ENCODE assay signal across 29 cellular contexts in genomic region chr13:39536906-39537305, GRCh38.
DNase-seq lines count a peak whose midpoint lies in the region; ATAC-seq and TF ChIP-seq lines count a peak whose summit lies in the region.
"Had no signal": no experiment of that assay in that cellular context is flagged by ENCODE, and none has a peak within 500 bp of the region (broad histone marks: within the 10 kb centered on the region; RNA-seq: fewer than 3 reads in every experiment).

No MANE protein-coding gene starts in this region.

- H2AK5ac ChIP-seq in trophoblast cell (ENCODE audit: low read length) = no peak overlapping the region

- no peak overlapping the region for H3K18ac ChIP-seq in trophoblast cell (ENCODE audit: low read length)

- POLR2A ChIA-PET in HEK293T (lab: Yijun Ruan, JAX) = no interaction called here
- POLR2A ChIA-PET in PC-9 (lab: Charles Lee; ENCODE audit: unreplicated experiment) = interaction anchor here (0.6 kb wide), 1 partner anchor 29 kb away, joined by 4 read pairs; no protein-coding TSS in a partner anchor

- no peak overlapping the region for H3K23ac ChIP-seq in trophoblast cell (ENCODE audit: low read length)

- no peak overlapping the region for H4K91ac ChIP-seq in trophoblast cell (ENCODE audit: low read depth, low read length)

- DNase-seq in HEK293T (ENCODE audit: extremely low spot score) (no peak), PC-9 (peak in 1 of 2 experiments; percentile 35), fibroblast of mammary gland (ENCODE audit: low read depth) (peak; percentile 84), trophoblast cell (peak; percentile 81 to 83), NCI-H1105 treated with DMSO at 0.1 percent for 48 hours (lab: John Stamatoyannopoulos, UW) (no peak), stomach (no peak)
- DNase-seq: activated CD4-positive, alpha-beta T cell treated with anti-CD3 and anti-CD28 coated beads for 36 hours; activated CD8-positive, alpha-beta T cell treated with anti-CD3 and anti-CD28 coated beads, Interleukin-2, amount 10 ng/mL, durations not matched to agents 7 days and 5 days; amniotic stem cell; DMS53; effector memory CD4-positive, alpha-beta T cell; foreskin fibroblast; GDM1; head of caudate nucleus; kidney; lower lobe of right lung; mucosa of descending colon; natural killer cell; NCI-H187; NCI-H526 treated with DMSO at 0.1 percent for 48 hours; stimulated activated naive B cell treated with anti-CD40 and anti-IgM and Interleukin-4, amounts not matched to agents 10 μg/mL and 1 μg/mL and 100 μg/mL, for 72 hours; T-helper 9 cell; upper lobe of right lung had no signal

- H3K9ac ChIP-seq in trophoblast cell (ENCODE audit: low read length) = no peak overlapping the region
- H3K9ac ChIP-seq: BLaER1 treated with 17β-estradiol and CSF1 and Interleukin-3, amounts not matched to agents 10 nM and 100 nM had no signal

- no peak overlapping the region for H3K27ac ChIP-seq in PC-9
- H3K27ac ChIP-seq in trophoblast cell (ENCODE audit: low read depth, low read length) = peak overlapping the region; percentile 31
- H3K27ac ChIP-seq in stomach = no peak overlapping the region
- H3K27ac ChIP-seq: BLaER1 treated with 17β-estradiol and CSF1 and Interleukin-3, amounts not matched to agents 10 nM and 100 nM; lower lobe of right lung; SJSA1; skin epidermis; upper lobe of right lung had no signal

- no peak overlapping the region for H3K4me3 ChIP-seq in PC-9
- H3K4me3 ChIP-seq in fibroblast of mammary gland (ENCODE audit: control insufficient read depth, low read depth, low read length) = no peak overlapping the region
- H3K4me3 ChIP-seq in trophoblast cell (ENCODE audit: low read depth, low read length) = no peak overlapping the region
- no peak overlapping the region for H3K4me3 ChIP-seq in stomach
- H3K4me3 ChIP-seq: BLaER1 treated with 17β-estradiol and CSF1 and Interleukin-3, amounts not matched to agents 10 nM and 100 nM; lower lobe of right lung; mucosa of descending colon; SJSA1; skin epidermis; upper lobe of right lung had no signal

- no peaks in the 10 kb centered on the region for H3F3A ChIP-seq in PC-9 (ENCODE audit: insufficient read depth, low read depth)

- H3K36me3 ChIP-seq in PC-9 (ENCODE audit: low read depth) = no peaks in the 10 kb centered on the region
- H3K36me3 ChIP-seq in trophoblast cell (ENCODE audit: control insufficient read depth in 1 of 2, insufficient read depth in 2 of 2, low read length in 2 of 2) = no peaks in the 10 kb centered on the region
- no peaks in the 10 kb centered on the region for H3K36me3 ChIP-seq in stomach
- H3K36me3 ChIP-seq: BLaER1 treated with 17β-estradiol and CSF1 and Interleukin-3, amounts not matched to agents 10 nM and 100 nM; lower lobe of right lung; SJSA1; upper lobe of right lung had no signal

- no peak overlapping the region for H2BK120ac ChIP-seq in trophoblast cell (ENCODE audit: insufficient read depth, low read length, poor library complexity)

- CTCF ChIA-PET in HEK293T (lab: Yijun Ruan, JAX) = no interaction called here
- CTCF ChIA-PET in PC-9 (lab: Charles Lee) = interaction anchor here (0.6 kb wide), 1 partner anchor 119 kb away, joined by 3 read pairs; no protein-coding TSS in a partner anchor

- no peak overlapping the region for H3K4me2 ChIP-seq in PC-9
- no peak overlapping the region for H3K4me2 ChIP-seq in trophoblast cell (ENCODE audit: low read length)
- H3K4me2 ChIP-seq: BLaER1 treated with 17β-estradiol and CSF1 and Interleukin-3, amounts not matched to agents 10 nM and 100 nM had no signal

- WGBS in trophoblast cell (ENCODE audit: extremely low coverage, insufficient coverage, insufficient read length) = no CpG with 5 or more reads among the region's 7 CpGs
- WGBS in stomach, 5 donors = 70 to 83% (median 79%) methylated on average over 7 of the region's 7 CpGs

- no peak overlapping the region for H4K12ac ChIP-seq in trophoblast cell (ENCODE audit: low read depth, low read length)

- H2BK5ac ChIP-seq in trophoblast cell (ENCODE audit: low read depth, low read length, poor library complexity) = no peak overlapping the region

- no TSS peak for BruUV-seq in PC-9 (replicated peaks; lab: Mats Ljungman, UMichigan)

- no peaks in the 10 kb centered on the region for H3K9me2 ChIP-seq in PC-9 (ENCODE audit: insufficient read depth)

- H3K4me1 ChIP-seq in PC-9 (replicated peaks; ENCODE audit: insufficient read depth) = peaks cover 3% of the 10 kb centered on the region
- H3K4me1 ChIP-seq in trophoblast cell (ENCODE audit: control insufficient read depth in 1 of 2, insufficient read depth in 2 of 2, low read length in 2 of 2) = peaks cover 5 to 8% of the 10 kb centered on the region in 2 experiments
- H3K4me1 ChIP-seq in stomach = peaks cover 0 to 6% (median 2%) of the 10 kb centered on the region in 4 donors
- H3K4me1 ChIP-seq: BLaER1 treated with 17β-estradiol and CSF1 and Interleukin-3, amounts not matched to agents 10 nM and 100 nM; upper lobe of right lung had no signal

- ATAC-seq in HG02571 (IDR thresholded peaks at IDR 0.05; ENCODE audit: unreplicated experiment) = no peak
- ATAC-seq: activated CD4-positive, alpha-beta T cell treated with anti-CD3 and anti-CD28 coated beads for 36 hours; activated CD8-positive, alpha-beta T cell treated with anti-CD3 and anti-CD28 coated beads, Interleukin-2, amount 10 ng/mL, durations not matched to agents 7 days and 5 days; activated T-helper 17 cell treated with anti-CD3 and anti-CD28 coated beads, Interleukin-2, amount 50 U/mL, for 72 hours; HCT116; lower lobe of right lung; mucosa of descending colon; natural killer cell; stimulated activated naive B cell treated with anti-CD40 and anti-IgM and Interleukin-4, amounts not matched to agents 10 μg/mL and 1 μg/mL and 100 μg/mL, for 72 hours; upper lobe of right lung had no signal

- no peak overlapping the region for H3K4ac ChIP-seq in trophoblast cell (ENCODE audit: low read depth, low read length)

- peaks cover 3% of the 10 kb centered on the region for H3K79me1 ChIP-seq in trophoblast cell (ENCODE audit: low read length)

- H2AFZ ChIP-seq in PC-9 = 0 out of 2 replicates have a peak overlapping the region, but pooled peaks have one; percentile 50
- no peak overlapping the region for H2AFZ ChIP-seq in trophoblast cell (ENCODE audit: insufficient read depth, low read length, poor library complexity)

- H3K27me3 ChIP-seq in PC-9 (ENCODE audit: insufficient read depth, low read depth) (no peaks in the 10 kb centered on the region), trophoblast cell (ENCODE audit: insufficient read depth, low read length) (no peaks in the 10 kb centered on the region), stomach (no peaks in the 10 kb centered on the region)
- H3K27me3 ChIP-seq: BLaER1 treated with 17β-estradiol and CSF1 and Interleukin-3, amounts not matched to agents 10 nM and 100 nM; SJSA1; upper lobe of right lung had no signal

- intact Hi-C loops in PC-9 (cut with micrococcal nuclease; ENCODE audit: unreplicated experiment) (no loop called here), stomach (cut with DNase I; ENCODE audit: low total_unique reads) (no loop called here)

- H3K14ac ChIP-seq in trophoblast cell (ENCODE audit: low read length) = no peak overlapping the region

- TF ChIP-seq POLR2A in stomach (IDR thresholded peaks at IDR 0.05) = no peak

- no peaks in the 10 kb centered on the region for H3K79me2 ChIP-seq in PC-9 (ENCODE audit: low read depth)
- peaks cover 2% of the 10 kb centered on the region for H3K79me2 ChIP-seq in trophoblast cell (ENCODE audit: control insufficient read depth, insufficient read depth, low read length, poor library complexity)

- H4K8ac ChIP-seq in trophoblast cell (ENCODE audit: low read depth, low read length) = no peak overlapping the region

- TF ChIP-seq CTCF in PC-9 (conservative IDR thresholded peaks at IDR 0.05) = no peak
- no peak for TF ChIP-seq CTCF in fibroblast of mammary gland (conservative IDR thresholded peaks at IDR 0.05; ENCODE audit: control insufficient read depth, insufficient read depth, low read depth, low read length)
- no peak for TF ChIP-seq CTCF in stomach (IDR thresholded peaks at IDR 0.05)

- no peak for TF ChIP-seq EP300 in stomach (IDR thresholded peaks at IDR 0.05)

- H2BK12ac ChIP-seq in trophoblast cell (ENCODE audit: low read length) = no peak overlapping the region

- no peaks in the 10 kb centered on the region for H4K20me1 ChIP-seq in PC-9 (ENCODE audit: insufficient read depth)
- H4K20me1 ChIP-seq: BLaER1 treated with 17β-estradiol and CSF1 and Interleukin-3, amounts not matched to agents 10 nM and 100 nM had no signal

- peaks cover 10% of the 10 kb centered on the region; the same call in 1 of the 2 replicates for H3K9me3 ChIP-seq in PC-9 (ENCODE audit: insufficient read depth, low read depth)
- no peaks in the 10 kb centered on the region for H3K9me3 ChIP-seq in trophoblast cell (ENCODE audit: insufficient read depth, low read depth, low read length)
- no peaks in the 10 kb centered on the region for H3K9me3 ChIP-seq in stomach
- H3K9me3 ChIP-seq: BLaER1 treated with 17β-estradiol and CSF1 and Interleukin-3, amounts not matched to agents 10 nM and 100 nM; lower lobe of right lung; mucosa of descending colon; SJSA1; upper lobe of right lung had no signal

TF ChIP-seq in HEK293T, 16 proteins besides CTCF, POLR2A, EP300 and RAD21:
- TF ChIP-seq HDGF (IDR thresholded peaks at IDR 0.05; ENCODE audit: borderline replicate concordance) (no peak), ZNF384 (IDR thresholded peaks at IDR 0.05) (no peak), L3MBTL2 (conservative IDR thresholded peaks at IDR 0.05) (peak; percentile 43; the same call in 1 of the 2 replicates), PKNOX1 (IDR thresholded peaks at IDR 0.05) (peak; percentile 82), TARDBP (IDR thresholded peaks at IDR 0.05) (no peak), FOXK2 (IDR thresholded peaks at IDR 0.05) (no peak), SP1 (IDR thresholded peaks at IDR 0.05) (no peak)

Comparison
In these comparisons a context has a peak if more than half of its experiments do, and no peak if none do; other contexts are left out.
1. DNase-seq: peak in fibroblast of mammary gland (single experiment) and trophoblast cell (2 of 2); none in HEK293T (single experiment), NCI-H1105 treated with DMSO at 0.1 percent for 48 hours (single experiment) and stomach (single experiment).